Comparison of ENCODE assay signal across 8 cellular contexts in genomic region chr14:62117718-62118164, GRCh38.
DNase-seq lines count a peak whose midpoint lies in the region; TF ChIP-seq lines count a peak whose summit lies in the region.

No MANE protein-coding gene starts in this region.

- peaks cover 13% of the 10 kb centered on the region for H3K4me1 Mint-ChIP-seq in osteocyte (ENCODE audit: unreplicated experiment)

- peak overlapping the region; percentile 76 for H3K4me3 Mint-ChIP-seq in osteocyte (ENCODE audit: unreplicated experiment)

- H3F3A ChIP-seq in DOHH2 (ENCODE audit: control insufficient read depth, insufficient read depth), result no peaks in the 10 kb centered on the region
- no peaks in the 10 kb centered on the region for H3F3A ChIP-seq in MM.1S (ENCODE audit: insufficient read depth, low read length)

- H3K9me3 Mint-ChIP-seq in osteocyte (ENCODE audit: unreplicated experiment), result no peaks in the 10 kb centered on the region

- TF ChIP-seq CTCF in DOHH2 (IDR thresholded peaks at IDR 0.05; ENCODE audit: low read depth, low read length, poor library complexity, severe bottlenecking) (no peak), MM.1S (IDR thresholded peaks at IDR 0.05; ENCODE audit: low read length) (no peak), osteocyte (IDR thresholded peaks at IDR 0.05) (no peak)

- H2AFZ ChIP-seq in MM.1S (ENCODE audit: low read length), result no peak overlapping the region

- H3K27me3 Mint-ChIP-seq in osteocyte (ENCODE audit: unreplicated experiment), result peaks cover 51% of the 10 kb centered on the region

- H3K4me1 ChIP-seq in DOHH2 (ENCODE audit: control insufficient read depth, low read length) (peaks cover 24% of the 10 kb centered on the region), MM.1S (ENCODE audit: low read length) (no peaks in the 10 kb centered on the region), endocrine pancreas (ENCODE audit: control insufficient read depth, insufficient read depth, low read length) (no peaks in the 10 kb centered on the region)

- no peak overlapping the region for H3K9ac ChIP-seq in MM.1S (ENCODE audit: low read length)
- peak overlapping the region; percentile 15 for H3K9ac ChIP-seq in endocrine pancreas (ENCODE audit: control insufficient read depth, insufficient read depth, low read length)

- H3K9me2 ChIP-seq in DOHH2 (replicated peaks; ENCODE audit: control insufficient read depth, low read length) (no peaks in the 10 kb centered on the region), MM.1S (replicated peaks; ENCODE audit: insufficient read depth, low read length) (no peaks in the 10 kb centered on the region)

- no peaks in the 10 kb centered on the region for H3K36me3 ChIP-seq in DOHH2 (ENCODE audit: control insufficient read depth, low read length)
- H3K36me3 ChIP-seq in MM.1S (replicated peaks; ENCODE audit: insufficient read depth, low read length), result no peaks in the 10 kb centered on the region
- no peaks in the 10 kb centered on the region for H3K36me3 ChIP-seq in endocrine pancreas (ENCODE audit: control insufficient read depth, insufficient read depth, low read length)

- peaks cover 17% of the 10 kb centered on the region for H3K27me3 ChIP-seq in DOHH2 (ENCODE audit: control insufficient read depth, low read length)
- H3K27me3 ChIP-seq in MM.1S (replicated peaks; ENCODE audit: insufficient read depth, low read length), result no peaks in the 10 kb centered on the region
- no peaks in the 10 kb centered on the region for H3K27me3 ChIP-seq in endocrine pancreas (ENCODE audit: control insufficient read depth, insufficient read depth, low read length)

- H3K79me2 ChIP-seq in DOHH2 (ENCODE audit: control insufficient read depth, low read length) (no peaks in the 10 kb centered on the region), MM.1S (ENCODE audit: low read length) (no peaks in the 10 kb centered on the region)

- H3K4me2 ChIP-seq in DOHH2 (ENCODE audit: low read length), result peak overlapping the region; percentile 95
- peak overlapping the region; percentile 49; the same call in 1 of the 2 replicates for H3K4me2 ChIP-seq in MM.1S (ENCODE audit: low read depth, low read length)

- H4K20me1 ChIP-seq in DOHH2 (ENCODE audit: control insufficient read depth, insufficient read depth, low read depth, low read length) (no peaks in the 10 kb centered on the region), MM.1S (ENCODE audit: insufficient read depth, low read length) (no peaks in the 10 kb centered on the region)

- DNase-seq in MM.1S (no peak), osteocyte (ENCODE audit: extremely low spot score, unreplicated experiment) (no peak), NOMO-1 treated with dmso at 0.1 percent for 144 hours (lab: John Stamatoyannopoulos, UW; ENCODE audit: unreplicated experiment) (no peak), kidney tubule cell (ENCODE audit: low spot score) (no peak), AG20443 (ENCODE audit: low spot score) (no peak), occipital lobe (lab: John Stamatoyannopoulos, UW) (no peak)

- no peak overlapping the region for H3K27ac Mint-ChIP-seq in osteocyte (ENCODE audit: unreplicated experiment)

- H3K27ac ChIP-seq in DOHH2 (ENCODE audit: low read depth, low read length), result no peak overlapping the region
- no peak overlapping the region for H3K27ac ChIP-seq in MM.1S (ENCODE audit: low read length)

- H3K9me3 ChIP-seq in DOHH2 (ENCODE audit: control insufficient read depth, insufficient read depth, low read length) (no peaks in the 10 kb centered on the region), MM.1S (replicated peaks; ENCODE audit: insufficient read depth, low read length) (no peaks in the 10 kb centered on the region), endocrine pancreas (ENCODE audit: control insufficient read depth, low read length) (no peaks in the 10 kb centered on the region)

- no peaks in the 10 kb centered on the region for H3K36me3 Mint-ChIP-seq in osteocyte (ENCODE audit: unreplicated experiment)

- H3K4me3 ChIP-seq in DOHH2 (ENCODE audit: low read length) (peak overlapping the region; percentile 80), MM.1S (ENCODE audit: low read length) (no peak overlapping the region; the same call in 1 of the 2 replicates), endocrine pancreas (ENCODE audit: control insufficient read depth, insufficient read depth, low read length) (peak overlapping the region; percentile 91)
